9 cellular contexts compared by ENCODE assay signal in genomic region chr15:39756806-39757522, GRCh38. TPM values are rescaled to one million over a fixed set of nuclear protein-coding genes. Genes with fewer than 3 reads are reported as not detected.
DNase-seq lines count a peak whose midpoint lies in the region; ATAC-seq and TF ChIP-seq lines count a peak whose summit lies in the region.
"Had no signal": no experiment of that assay in that cellular context is flagged by ENCODE, and none has a peak within 500 bp of the region (broad histone marks: within the 10 kb centered on the region; RNA-seq: fewer than 3 reads in every experiment).

No MANE protein-coding gene starts in this region.

- CTCF ChIA-PET in CD4-positive, alpha-beta memory T cell (lab: Charles Lee; ENCODE audit: partially characterized antibody): interaction anchor here (0.6 to 8.1 kb wide), 52 partner anchors 8 to 1316 kb away, joined by 3 to 132 read pairs (median 6); partner anchors contain the start of gene THBS1
- CTCF ChIA-PET in MCF 10A (lab: Yijun Ruan, JAX): interaction anchor here (0.6 to 10.0 kb wide), 53 partner anchors 9 to 1051 kb away, joined by 3 to 147 read pairs (median 5); partner anchors contain the start of genes FSIP1 and THBS1

- H3K4me3 Mint-ChIP-seq in CD4-positive, alpha-beta memory T cell: no peak overlapping the region
- H3K4me3 Mint-ChIP-seq in MCF 10A (ENCODE audit: unreplicated experiment): no peak overlapping the region

- no peaks in the 10 kb centered on the region for H3K9me3 ChIP-seq in CD4-positive, alpha-beta memory T cell (ENCODE audit: control insufficient read depth in 1 of 2, low read length in 2 of 2)
- no peaks in the 10 kb centered on the region for H3K9me3 ChIP-seq in HAP-1
- H3K9me3 ChIP-seq: SJSA1 had no signal

- H3K27ac ChIP-seq in CD4-positive, alpha-beta memory T cell (ENCODE audit: low read depth, low read length): no peak overlapping the region
- H3K27ac ChIP-seq: SJSA1 had no signal

- no peaks in the 10 kb centered on the region for H3K4me1 Mint-ChIP-seq in CD4-positive, alpha-beta memory T cell
- no peaks in the 10 kb centered on the region for H3K4me1 Mint-ChIP-seq in MCF 10A (ENCODE audit: insufficient read depth, unreplicated experiment)

- BruUV-seq in MCF 10A (replicated peaks; lab: Mats Ljungman, UMichigan): no TSS peak

- no peaks in the 10 kb centered on the region for H3K9me3 Mint-ChIP-seq in CD4-positive, alpha-beta memory T cell
- H3K9me3 Mint-ChIP-seq in MCF 10A (ENCODE audit: unreplicated experiment): peaks cover 1% of the 10 kb centered on the region

- H3K4me3 ChIP-seq in CD4-positive, alpha-beta memory T cell (ENCODE audit: low read length in 2 of 2): no peak overlapping the region
- no peak overlapping the region for H3K4me3 ChIP-seq in HAP-1
- H3K4me3 ChIP-seq: SJSA1 had no signal

- H3K36me3 Mint-ChIP-seq in CD4-positive, alpha-beta memory T cell: no peaks in the 10 kb centered on the region
- no peaks in the 10 kb centered on the region for H3K36me3 Mint-ChIP-seq in MCF 10A (ENCODE audit: insufficient read depth, unreplicated experiment)

- H3K27me3 Mint-ChIP-seq in CD4-positive, alpha-beta memory T cell: peaks cover 0 to 3% of the 10 kb centered on the region in 2 donors
- no peaks in the 10 kb centered on the region for H3K27me3 Mint-ChIP-seq in MCF 10A (ENCODE audit: insufficient read depth, unreplicated experiment)

- H3K27ac Mint-ChIP-seq in CD4-positive, alpha-beta memory T cell: no peak overlapping the region
- no peak overlapping the region for H3K27ac Mint-ChIP-seq in MCF 10A (ENCODE audit: low read depth, unreplicated experiment)

- TF ChIP-seq CTCF in MCF 10A (IDR thresholded peaks at IDR 0.05; ENCODE audit: unreplicated experiment): peak; percentile 77

- no peaks in the 10 kb centered on the region for H3K27me3 ChIP-seq in CD4-positive, alpha-beta memory T cell (ENCODE audit: insufficient read depth, low read length)
- no peaks in the 10 kb centered on the region for H3K27me3 ChIP-seq in HAP-1 (ENCODE audit: low read depth)
- H3K27me3 ChIP-seq: SJSA1 had no signal

- H3K36me3 ChIP-seq in CD4-positive, alpha-beta memory T cell (ENCODE audit: insufficient read depth, low read length): no peaks in the 10 kb centered on the region
- H3K36me3 ChIP-seq in HAP-1 (replicated peaks): no peaks in the 10 kb centered on the region
- H3K36me3 ChIP-seq: SJSA1 had no signal

- DNase-seq in CD4-positive, alpha-beta memory T cell: peak in 4 of 5 donors; percentile 50 to 56 (median 54)
- DNase-seq in HAP-1 (ENCODE audit: low spot score in 2 of 2) (peak; percentile 59 to 69), NCI-H774 (lab: John Stamatoyannopoulos, UW) (peak; percentile 39), MCF 10A (ENCODE audit: unreplicated experiment) (peak; percentile 61), lung microvascular endothelial cell (ENCODE audit: low read depth in 2 of 2) (peak; percentile 77 to 86)
- no peak for DNase-seq in stimulated activated CD8-positive, alpha-beta memory T cell treated with anti-CD3 and anti-CD28 coated beads, Interleukin-4, amount 100 ng/mL, for 48 hours

- POLR2A ChIA-PET in CD4-positive, alpha-beta memory T cell (lab: Charles Lee; ENCODE audit: partially characterized antibody): interaction anchor here (0.8 to 3.4 kb wide), 10 partner anchors 11 to 176 kb away, joined by 3 to 21 read pairs (median 4); partner anchors contain the start of gene THBS1
- POLR2A ChIA-PET in MCF 10A (lab: Yijun Ruan, JAX): interaction anchor here (0.6 to 2.1 kb wide), 12 partner anchors 9 to 585 kb away, joined by 3 to 11 read pairs (median 4); partner anchors contain the start of gene THBS1

- intact Hi-C loops in CD4-positive, alpha-beta memory T cell (cut with micrococcal nuclease): loop anchor here (1.0 to 10.0 kb wide), 7 partner anchors 71 to 1312 kb away; no protein-coding TSS in a partner anchor
- intact Hi-C loops in MCF 10A (cut with micrococcal nuclease): loop anchor here (1.0 kb wide), 5 partner anchors 71 to 1049 kb away; no protein-coding TSS in a partner anchor

- H3K4me1 ChIP-seq in CD4-positive, alpha-beta memory T cell (ENCODE audit: insufficient read depth, low read length): no peaks in the 10 kb centered on the region
- H3K4me1 ChIP-seq in HAP-1: no peaks in the 10 kb centered on the region

- ATAC-seq in GM21576 (IDR thresholded peaks at IDR 0.05; ENCODE audit: unreplicated experiment) (no peak), GM21723 (IDR thresholded peaks at IDR 0.05; ENCODE audit: unreplicated experiment) (no peak)

- in situ Hi-C loops in HAP-1 (cut with MboI; ENCODE audit: low sequenced_read_pairs): loop anchor here (25.0 kb wide), 1 partner anchor 1045 kb away; no protein-coding TSS in a partner anchor

RNA-seq across cellular contexts. Expression of gene FSIP1, which starts 25.7 kb away (rescaled TPM):
- 1 to 10 TPM in 1 of 2 experiments, under 1 TPM in 1; 0.47 to 1.1 TPM for total RNA-seq in CD4-positive, alpha-beta memory T cell
- polyA plus RNA-seq in CD4-positive, alpha-beta memory T cell: 1 to 10 TPM; 1.1 to 1.6 TPM
- total RNA-seq in MCF 10A (2022) (2.2 and 3.2 TPM in 2 replicates), lung microvascular endothelial cell (0.40 and 0.44 TPM in 2 replicates)
